ENCODE assay signal across 18 cellular contexts in genomic region chrX:78753571-78753970, GRCh38. TPM values are rescaled to one million over a fixed set of nuclear protein-coding genes. Genes with fewer than 3 reads are reported as not detected.
"Had no signal": no experiment of that assay in that cellular context is flagged by ENCODE, and none has a peak within 500 bp of the region (broad histone marks: within the 10 kb centered on the region; RNA-seq: fewer than 3 reads in every experiment).

No MANE protein-coding gene starts in this region.

- H3K27ac ChIP-seq: ascending aorta, left ventricle myocardium inferior, psoas muscle, right lobe of liver, upper lobe of left lung had no signal

- H3K4me1 ChIP-seq: ascending aorta, left ventricle myocardium inferior, psoas muscle, right lobe of liver, upper lobe of left lung had no signal

- H3K27me3 ChIP-seq: ascending aorta, esophagus muscularis mucosa, upper lobe of left lung had no signal

- ATAC-seq: activated CD8-positive, alpha-beta memory T cell treated with anti-CD3 and anti-CD28 coated beads, Interleukin-2, amount 10 ng/mL, durations not matched to agents 7 days and 5 days; right lobe of liver had no signal

- H3K9me3 Mint-ChIP-seq: activated naive CD4-positive, alpha-beta T cell treated with anti-CD3 and anti-CD28 coated beads, Interleukin-2, amount 10 ng/mL, durations not matched to agents 7 days and 5 days; activated T-helper 2 cell treated with anti-CD3 and anti-CD28 coated beads, Interferon-gamma antibody, Interleukin-2, Interleukin-4, amounts not matched to agents 10 μg/mL and 5 μg/mL and 100 μg/mL, durations not matched to agents 14 hours and 24 hours and 36 hours; nephron; stimulated activated naive CD8-positive, alpha-beta T cell treated with anti-CD3 and anti-CD28 coated beads, Interleukin-15, Interleukin-2, amounts not matched to agents 100 ng/mL and 50 ng/mL, for 24 hours had no signal

- H3K36me3 Mint-ChIP-seq: activated CD8-positive, alpha-beta memory T cell treated with anti-CD3 and anti-CD28 coated beads, Interleukin-2, amount 10 ng/mL, durations not matched to agents 7 days and 5 days; activated naive CD4-positive, alpha-beta T cell treated with anti-CD3 and anti-CD28 coated beads, Interleukin-2, amount 10 ng/mL, durations not matched to agents 7 days and 5 days had no signal

- H3K4me3 ChIP-seq: ascending aorta, esophagus muscularis mucosa, left ventricle myocardium inferior, psoas muscle, right lobe of liver, upper lobe of left lung had no signal

- H3K9me3 ChIP-seq: ascending aorta, esophagus muscularis mucosa, left ventricle myocardium inferior, psoas muscle, right lobe of liver, upper lobe of left lung had no signal

- H3K4me3 Mint-ChIP-seq: activated CD8-positive, alpha-beta memory T cell treated with anti-CD3 and anti-CD28 coated beads, Interleukin-2, amount 10 ng/mL, durations not matched to agents 7 days and 5 days; activated naive CD4-positive, alpha-beta T cell treated with anti-CD3 and anti-CD28 coated beads, Interleukin-2, amount 10 ng/mL, durations not matched to agents 7 days and 5 days; nephron; stimulated activated naive CD8-positive, alpha-beta T cell treated with anti-CD3 and anti-CD28 coated beads, Interleukin-15, Interleukin-2, amounts not matched to agents 100 ng/mL and 50 ng/mL, for 24 hours had no signal

- H3K4me1 Mint-ChIP-seq: activated CD8-positive, alpha-beta memory T cell treated with anti-CD3 and anti-CD28 coated beads, Interleukin-2, amount 10 ng/mL, durations not matched to agents 7 days and 5 days had no signal

- DNase-seq: activated CD4-positive, alpha-beta T cell treated with anti-CD3 and anti-CD28 coated beads for 1 hour; activated CD4-positive, alpha-beta T cell treated with anti-CD3 and anti-CD28 coated beads, Interleukin-2, amount 50 U/mL, for 4 hours; activated CD8-positive, alpha-beta memory T cell treated with anti-CD3 and anti-CD28 coated beads, Interleukin-2, amount 10 ng/mL, durations not matched to agents 7 days and 5 days; activated naive CD4-positive, alpha-beta T cell treated with anti-CD3 and anti-CD28 coated beads, Interleukin-2, amount 10 ng/mL, durations not matched to agents 7 days and 5 days; activated T-cell treated with anti-CD3 and anti-CD28 coated beads, Interleukin-2, amount 50 U/mL, for 1 hour; hippocampal formation; kidney; left ventricle myocardium inferior; nucleus accumbens; psoas muscle; right lobe of liver; T1000; upper lobe of left lung had no signal

- H3K27ac Mint-ChIP-seq: activated CD8-positive, alpha-beta memory T cell treated with anti-CD3 and anti-CD28 coated beads, Interleukin-2, amount 10 ng/mL, durations not matched to agents 7 days and 5 days; activated naive CD4-positive, alpha-beta T cell treated with anti-CD3 and anti-CD28 coated beads, Interleukin-2, amount 10 ng/mL, durations not matched to agents 7 days and 5 days; activated T-helper 2 cell treated with anti-CD3 and anti-CD28 coated beads, Interferon-gamma antibody, Interleukin-2, Interleukin-4, amounts not matched to agents 10 μg/mL and 5 μg/mL and 100 μg/mL, durations not matched to agents 14 hours and 24 hours and 36 hours; nephron; stimulated activated naive CD8-positive, alpha-beta T cell treated with anti-CD3 and anti-CD28 coated beads, Interleukin-15, Interleukin-2, amounts not matched to agents 100 ng/mL and 50 ng/mL, for 24 hours had no signal

- H3K36me3 ChIP-seq: ascending aorta, esophagus muscularis mucosa, left ventricle myocardium inferior, right lobe of liver, upper lobe of left lung had no signal

- H3K27me3 Mint-ChIP-seq: activated CD8-positive, alpha-beta memory T cell treated with anti-CD3 and anti-CD28 coated beads, Interleukin-2, amount 10 ng/mL, durations not matched to agents 7 days and 5 days; activated naive CD4-positive, alpha-beta T cell treated with anti-CD3 and anti-CD28 coated beads, Interleukin-2, amount 10 ng/mL, durations not matched to agents 7 days and 5 days; stimulated activated naive CD8-positive, alpha-beta T cell treated with anti-CD3 and anti-CD28 coated beads, Interleukin-15, Interleukin-2, amounts not matched to agents 100 ng/mL and 50 ng/mL, for 24 hours had no signal

RNA-seq across cellular contexts. Expression of gene LPAR4, which starts 6.1 kb away (rescaled TPM):
- total RNA-seq: activated T-helper 2 cell treated with anti-CD3 and anti-CD28 coated beads, Interferon-gamma antibody, Interleukin-2, Interleukin-4, amounts not matched to agents 10 μg/mL and 5 μg/mL and 100 μg/mL, durations not matched to agents 14 hours and 24 hours and 36 hours; ascending aorta; psoas muscle; right lobe of liver had no signal
